In the genomic region with DNA sequence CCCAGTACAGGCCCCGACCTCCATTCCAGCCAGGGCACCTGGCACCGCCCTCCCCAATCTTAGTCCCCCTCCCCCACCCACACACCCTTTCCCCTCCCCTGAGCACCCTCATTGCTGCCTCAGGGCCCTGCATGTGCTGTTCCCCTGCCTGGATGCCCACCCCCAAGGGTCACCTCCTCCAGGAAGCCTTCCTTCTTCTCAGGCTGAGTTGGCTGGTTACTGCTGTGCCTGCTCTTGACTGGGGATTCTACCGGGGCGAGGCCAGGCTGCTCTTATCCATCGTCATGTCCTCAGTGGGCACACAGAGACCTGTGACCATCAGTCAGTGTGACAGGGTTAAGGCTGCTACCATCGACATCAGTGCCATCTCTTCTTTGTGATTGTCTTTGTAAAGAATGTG, we compare ENCODE assay signal across 30 cellular contexts. TPM values are rescaled to one million over a fixed set of nuclear protein-coding genes. Genes with fewer than 3 reads are reported as not detected.
"Had no signal": no experiment of that assay in that cellular context is flagged by ENCODE, and none has a peak within 500 bp of the region (broad histone marks: within the 10 kb centered on the region; RNA-seq: fewer than 3 reads in every experiment).

No MANE protein-coding gene starts in this region.

- H3K4me1 Mint-ChIP-seq: activated T-helper 17 cell treated with anti-CD3 and anti-CD28 coated beads, Interleukin-2, amount 50 U/mL, for 72 hours had no signal

- H3K9me3 Mint-ChIP-seq: activated CD4-positive, alpha-beta T cell treated with anti-CD3 and anti-CD28 coated beads, Interleukin-2, amount 10 ng/mL, durations not matched to agents 7 days and 5 days; activated CD8-positive, alpha-beta T cell treated with anti-CD3 and anti-CD28 coated beads for 36 hours; activated naive CD4-positive, alpha-beta T cell treated with anti-CD3 and anti-CD28 coated beads, Interleukin-2, amount 50 U/mL, for 72 hours; activated T-cell treated with anti-CD3 and anti-CD28 coated beads, Interleukin-2, amount 50 U/mL, for 4 hours; activated T-helper 17 cell treated with anti-CD3 and anti-CD28 coated beads, Interleukin-2, amount 50 U/mL, for 72 hours; central memory CD8-positive, alpha-beta T cell; dendritic cell treated with granulocyte-macrophage colony-stimulating factor and Interleukin-4, amounts not matched to agents 40 ng/mL and 50 ng/mL, for 4 days; endodermal cell; immature natural killer cell; naive thymus-derived CD4-positive, alpha-beta T cell had no signal

- H3K27ac ChIP-seq: heart left ventricle, spleen, suprapubic skin, tibial artery, upper lobe of right lung had no signal

- H3K4me1 ChIP-seq: tibial artery had no signal

- H3K9me3 ChIP-seq: heart left ventricle, spleen, suprapubic skin, tibial artery, upper lobe of right lung had no signal

- H3K36me3 Mint-ChIP-seq: activated naive CD4-positive, alpha-beta T cell treated with anti-CD3 and anti-CD28 coated beads, Interleukin-2, amount 50 U/mL, for 72 hours; immature natural killer cell; naive thymus-derived CD4-positive, alpha-beta T cell had no signal

- DNase-seq: activated CD4-positive, alpha-beta T cell treated with anti-CD3 and anti-CD28 coated beads, Interleukin-2, amount 10 ng/mL, durations not matched to agents 7 days and 5 days; activated CD8-positive, alpha-beta T cell treated with anti-CD3 and anti-CD28 coated beads for 36 hours; activated gamma-delta T cell treated with Interleukin-2 at 50 U/mL for 16 hours; activated T-cell treated with anti-CD3 and anti-CD28 coated beads, Interleukin-2, amount 50 U/mL, for 4 hours; endodermal cell; foreskin fibroblast; heart left ventricle; hypothalamus; immature natural killer cell; kidney; midbrain; naive thymus-derived CD4-positive, alpha-beta T cell; posterior cingulate gyrus; right cardiac atrium; spleen; stimulated activated naive CD4-positive, alpha-beta T cell; T-helper 17 cell; T1000; tibial artery; upper lobe of right lung; WERI-Rb-1 had no signal

- ATAC-seq: activated CD4-positive, CD25-positive, alpha-beta regulatory T cell treated with anti-CD3 and anti-CD28 coated beads, Interleukin-2, amount 50 U/mL, for 24 hours; activated CD8-positive, alpha-beta T cell treated with anti-CD3 and anti-CD28 coated beads for 36 hours; activated naive CD4-positive, alpha-beta T cell treated with anti-CD3 and anti-CD28 coated beads, Interleukin-2, amount 50 U/mL, for 72 hours; activated T-cell treated with anti-CD3 and anti-CD28 coated beads, Interleukin-2, amount 50 U/mL, for 4 hours; activated T-helper 17 cell treated with anti-CD3 and anti-CD28 coated beads, Interleukin-2, amount 50 U/mL, for 72 hours; esophagus mucosa; heart left ventricle; naive thymus-derived CD4-positive, alpha-beta T cell; right cardiac atrium; T-helper 17 cell; upper lobe of right lung had no signal

- H3K4me3 ChIP-seq: heart left ventricle, spleen, suprapubic skin, tibial artery, upper lobe of right lung had no signal

- H3K4me3 Mint-ChIP-seq: activated CD4-positive, alpha-beta T cell treated with anti-CD3 and anti-CD28 coated beads, Interleukin-2, amount 10 ng/mL, durations not matched to agents 7 days and 5 days; activated CD8-positive, alpha-beta T cell treated with anti-CD3 and anti-CD28 coated beads for 36 hours; activated T-cell treated with anti-CD3 and anti-CD28 coated beads, Interleukin-2, amount 50 U/mL, for 4 hours; activated T-helper 17 cell treated with anti-CD3 and anti-CD28 coated beads, Interleukin-2, amount 50 U/mL, for 72 hours; central memory CD8-positive, alpha-beta T cell; dendritic cell treated with granulocyte-macrophage colony-stimulating factor and Interleukin-4, amounts not matched to agents 40 ng/mL and 50 ng/mL, for 4 days; endodermal cell had no signal

- H3K27ac Mint-ChIP-seq: activated CD4-positive, alpha-beta T cell treated with anti-CD3 and anti-CD28 coated beads, Interleukin-2, amount 10 ng/mL, durations not matched to agents 7 days and 5 days; activated CD8-positive, alpha-beta T cell treated with anti-CD3 and anti-CD28 coated beads for 36 hours; activated naive CD4-positive, alpha-beta T cell treated with anti-CD3 and anti-CD28 coated beads, Interleukin-2, amount 50 U/mL, for 72 hours; activated T-helper 17 cell treated with anti-CD3 and anti-CD28 coated beads, Interleukin-2, amount 50 U/mL, for 72 hours; endodermal cell had no signal

- H3K36me3 ChIP-seq: heart left ventricle, spleen, suprapubic skin, tibial artery, upper lobe of right lung, WERI-Rb-1 had no signal

RNA-seq across cellular contexts. Expression of a gene that starts 23.6 kb away (rescaled TPM):
- total RNA-seq: activated CD4-positive, alpha-beta T cell treated with anti-CD3 and anti-CD28 coated beads, Interleukin-2, amount 10 ng/mL, durations not matched to agents 7 days and 5 days; activated CD8-positive, alpha-beta T cell treated with anti-CD3 and anti-CD28 coated beads for 36 hours; activated naive CD4-positive, alpha-beta T cell treated with anti-CD3 and anti-CD28 coated beads, Interleukin-2, amount 50 U/mL, for 72 hours; activated T-cell treated with anti-CD3 and anti-CD28 coated beads, Interleukin-2, amount 50 U/mL, for 4 hours; activated T-helper 17 cell treated with anti-CD3 and anti-CD28 coated beads, Interleukin-2, amount 50 U/mL, for 72 hours; bronchial epithelial cell; endodermal cell; esophagus mucosa; heart left ventricle; kidney; naive thymus-derived CD4-positive, alpha-beta T cell; osteoblast; right cardiac atrium; spleen; suprapubic skin; T-helper 17 cell; upper lobe of right lung had no signal
- polyA plus RNA-seq: heart left ventricle; immature natural killer cell; naive thymus-derived CD4-positive, alpha-beta T cell; right cardiac atrium; spleen had no signal
